ENCODE assay signal across 1 cellular context in the genomic region with DNA sequence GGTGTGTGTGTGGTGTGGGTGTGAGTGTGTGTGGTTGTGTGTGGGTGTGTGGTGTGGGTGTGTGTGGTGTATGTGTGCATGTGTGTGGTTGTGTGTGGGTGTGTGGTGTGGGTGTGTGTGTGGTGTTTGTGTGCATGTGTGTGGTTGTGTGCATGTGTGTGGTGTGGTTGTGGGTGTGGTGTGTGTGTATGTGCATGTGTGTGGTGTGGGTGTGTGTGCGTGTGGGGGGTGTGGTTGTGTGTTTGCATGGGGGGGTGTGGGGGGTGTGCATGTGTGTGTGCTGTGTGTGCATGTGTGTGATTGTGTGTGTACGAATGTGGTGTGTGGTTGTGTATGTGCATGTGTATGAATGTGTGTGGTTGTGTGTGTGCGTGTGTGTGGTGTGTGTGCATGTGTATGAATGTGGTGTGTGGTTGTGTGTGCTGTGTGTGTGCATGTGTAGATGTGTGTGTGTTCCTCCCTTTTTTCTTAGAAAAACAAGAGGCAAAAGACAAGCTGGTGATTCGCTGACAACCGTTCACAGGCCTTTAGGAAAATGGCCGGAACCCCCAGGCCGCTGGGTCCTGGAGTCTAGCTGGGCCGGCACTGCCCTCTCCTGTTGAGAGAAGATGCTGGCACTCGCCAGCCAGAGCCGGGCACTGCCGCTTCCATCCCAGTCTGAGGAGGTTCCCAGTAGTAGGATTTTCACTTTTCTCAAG.
TF ChIP-seq lines count a peak whose summit lies in the region.

No MANE protein-coding gene starts in this region.

TF ChIP-seq in HepG2, 621 proteins besides CTCF, POLR2A, EP300 and RAD21 (continued from another document):
- TF ChIP-seq, protein P1, sequence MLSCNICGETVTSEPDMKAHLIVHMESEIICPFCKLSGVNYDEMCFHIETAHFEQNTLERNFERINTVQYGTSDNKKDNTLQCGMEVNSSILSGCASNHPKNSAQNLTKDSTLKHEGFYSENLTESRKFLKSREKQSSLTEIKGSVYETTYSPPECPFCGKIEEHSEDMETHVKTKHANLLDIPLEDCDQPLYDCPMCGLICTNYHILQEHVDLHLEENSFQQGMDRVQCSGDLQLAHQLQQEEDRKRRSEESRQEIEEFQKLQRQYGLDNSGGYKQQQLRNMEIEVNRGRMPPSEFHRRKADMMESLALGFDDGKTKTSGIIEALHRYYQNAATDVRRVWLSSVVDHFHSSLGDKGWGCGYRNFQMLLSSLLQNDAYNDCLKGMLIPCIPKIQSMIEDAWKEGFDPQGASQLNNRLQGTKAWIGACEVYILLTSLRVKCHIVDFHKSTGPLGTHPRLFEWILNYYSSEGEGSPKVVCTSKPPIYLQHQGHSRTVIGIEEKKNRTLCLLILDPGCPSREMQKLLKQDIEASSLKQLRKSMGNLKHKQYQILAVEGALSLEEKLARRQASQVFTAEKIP (CRISPR knock-in tag; IDR thresholded peaks at IDR 0.05; ENCODE audit: borderline replicate concordance) = no peak
- TF ChIP-seq JUN (CRISPR knock-in tag; IDR thresholded peaks at IDR 0.05) (no peak), ESRRA (CRISPR knock-in tag; IDR thresholded peaks at IDR 0.05; ENCODE audit: low read depth) (no peak), HNRNPH1 (optimal IDR thresholded peaks at IDR 0.05; ENCODE audit: low read depth, low read length) (no peak), ZMYM4 (CRISPR knock-in tag; IDR thresholded peaks at IDR 0.05) (no peak), ZNF30 (CRISPR knock-in tag; IDR thresholded peaks at IDR 0.05) (no peak), KDM3A (CRISPR knock-in tag; IDR thresholded peaks at IDR 0.05; ENCODE audit: low read depth) (no peak), HOXA3 (CRISPR knock-in tag; IDR thresholded peaks at IDR 0.05) (0 out of 2 replicates have a peak, but pooled peaks have one; percentile 44), STAG1 (CRISPR knock-in tag; IDR thresholded peaks at IDR 0.05) (peak; percentile 97), HIVEP1 (CRISPR knock-in tag; IDR thresholded peaks at IDR 0.05) (no peak), SAP130 (CRISPR knock-in tag; IDR thresholded peaks at IDR 0.05; ENCODE audit: low read depth) (no peak), ZNF713 (CRISPR knock-in tag; IDR thresholded peaks at IDR 0.05) (no peak), ZNF773 (CRISPR knock-in tag; IDR thresholded peaks at IDR 0.05; ENCODE audit: borderline replicate concordance) (no peak), ZNF652 (CRISPR knock-in tag; IDR thresholded peaks at IDR 0.05; ENCODE audit: borderline replicate concordance, low read depth) (no peak), ARNT2 (CRISPR knock-in tag; IDR thresholded peaks at IDR 0.05; ENCODE audit: low read depth) (0 out of 2 replicates have a peak, but pooled peaks have one; percentile 20), ATF7 (IDR thresholded peaks at IDR 0.05) (no peak), ATF7 (CRISPR knock-in tag; IDR thresholded peaks at IDR 0.05) (0 out of 2 replicates have a peak, but pooled peaks have one; percentile 20), USF2 (IDR thresholded peaks at IDR 0.05; ENCODE audit: low read depth, low read length) (no peak), USF2 (CRISPR knock-in tag; IDR thresholded peaks at IDR 0.05; ENCODE audit: borderline replicate concordance) (no peak), ZNF772 (CRISPR knock-in tag; IDR thresholded peaks at IDR 0.05) (0 out of 2 replicates have a peak, but pooled peaks have one; percentile 38), ZSCAN31 (CRISPR knock-in tag; IDR thresholded peaks at IDR 0.05; ENCODE audit: low read depth) (no peak), ZFX (CRISPR knock-in tag; IDR thresholded peaks at IDR 0.05; ENCODE audit: low read depth) (peak; percentile 67), ZNF501 (CRISPR knock-in tag; IDR thresholded peaks at IDR 0.05) (peak; percentile 23; the same call in 1 of the 2 replicates), ZNF260 (CRISPR knock-in tag; IDR thresholded peaks at IDR 0.05; ENCODE audit: borderline replicate concordance, low read depth) (no peak), IRX3 (CRISPR knock-in tag; IDR thresholded peaks at IDR 0.05; ENCODE audit: borderline replicate concordance, low read depth) (no peak), ZXDC (CRISPR knock-in tag; IDR thresholded peaks at IDR 0.05) (no peak), MAFK (conservative IDR thresholded peaks at IDR 0.05 in 1 of 2, IDR thresholded peaks at IDR 0.05 in 1 of 2; ENCODE audit: low read length in 2 of 2) (no peak), ZNF232 (CRISPR knock-in tag; IDR thresholded peaks at IDR 0.05; ENCODE audit: borderline replicate concordance) (no peak), SRY (CRISPR knock-in tag; IDR thresholded peaks at IDR 0.05) (no peak)
- TF ChIP-seq, protein P2, sequence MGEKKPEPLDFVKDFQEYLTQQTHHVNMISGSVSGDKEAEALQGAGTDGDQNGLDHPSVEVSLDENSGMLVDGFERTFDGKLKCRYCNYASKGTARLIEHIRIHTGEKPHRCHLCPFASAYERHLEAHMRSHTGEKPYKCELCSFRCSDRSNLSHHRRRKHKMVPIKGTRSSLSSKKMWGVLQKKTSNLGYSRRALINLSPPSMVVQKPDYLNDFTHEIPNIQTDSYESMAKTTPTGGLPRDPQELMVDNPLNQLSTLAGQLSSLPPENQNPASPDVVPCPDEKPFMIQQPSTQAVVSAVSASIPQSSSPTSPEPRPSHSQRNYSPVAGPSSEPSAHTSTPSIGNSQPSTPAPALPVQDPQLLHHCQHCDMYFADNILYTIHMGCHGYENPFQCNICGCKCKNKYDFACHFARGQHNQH (CRISPR knock-in tag; IDR thresholded peaks at IDR 0.05) = 0 out of 2 replicates have a peak, but pooled peaks have one; percentile 43
- TF ChIP-seq, protein P3, sequence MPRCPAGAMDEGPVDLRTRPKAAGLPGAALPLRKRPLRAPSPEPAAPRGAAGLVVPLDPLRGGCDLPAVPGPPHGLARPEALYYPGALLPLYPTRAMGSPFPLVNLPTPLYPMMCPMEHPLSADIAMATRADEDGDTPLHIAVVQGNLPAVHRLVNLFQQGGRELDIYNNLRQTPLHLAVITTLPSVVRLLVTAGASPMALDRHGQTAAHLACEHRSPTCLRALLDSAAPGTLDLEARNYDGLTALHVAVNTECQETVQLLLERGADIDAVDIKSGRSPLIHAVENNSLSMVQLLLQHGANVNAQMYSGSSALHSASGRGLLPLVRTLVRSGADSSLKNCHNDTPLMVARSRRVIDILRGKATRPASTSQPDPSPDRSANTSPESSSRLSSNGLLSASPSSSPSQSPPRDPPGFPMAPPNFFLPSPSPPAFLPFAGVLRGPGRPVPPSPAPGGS (CRISPR knock-in tag; IDR thresholded peaks at IDR 0.05) = no peak
- TF ChIP-seq, protein P4, sequence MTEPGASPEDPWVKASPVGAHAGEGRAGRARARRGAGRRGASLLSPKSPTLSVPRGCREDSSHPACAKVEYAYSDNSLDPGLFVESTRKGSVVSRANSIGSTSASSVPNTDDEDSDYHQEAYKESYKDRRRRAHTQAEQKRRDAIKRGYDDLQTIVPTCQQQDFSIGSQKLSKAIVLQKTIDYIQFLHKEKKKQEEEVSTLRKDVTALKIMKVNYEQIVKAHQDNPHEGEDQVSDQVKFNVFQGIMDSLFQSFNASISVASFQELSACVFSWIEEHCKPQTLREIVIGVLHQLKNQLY (CRISPR knock-in tag; IDR thresholded peaks at IDR 0.05) = no peak
- TF ChIP-seq, protein P5, sequence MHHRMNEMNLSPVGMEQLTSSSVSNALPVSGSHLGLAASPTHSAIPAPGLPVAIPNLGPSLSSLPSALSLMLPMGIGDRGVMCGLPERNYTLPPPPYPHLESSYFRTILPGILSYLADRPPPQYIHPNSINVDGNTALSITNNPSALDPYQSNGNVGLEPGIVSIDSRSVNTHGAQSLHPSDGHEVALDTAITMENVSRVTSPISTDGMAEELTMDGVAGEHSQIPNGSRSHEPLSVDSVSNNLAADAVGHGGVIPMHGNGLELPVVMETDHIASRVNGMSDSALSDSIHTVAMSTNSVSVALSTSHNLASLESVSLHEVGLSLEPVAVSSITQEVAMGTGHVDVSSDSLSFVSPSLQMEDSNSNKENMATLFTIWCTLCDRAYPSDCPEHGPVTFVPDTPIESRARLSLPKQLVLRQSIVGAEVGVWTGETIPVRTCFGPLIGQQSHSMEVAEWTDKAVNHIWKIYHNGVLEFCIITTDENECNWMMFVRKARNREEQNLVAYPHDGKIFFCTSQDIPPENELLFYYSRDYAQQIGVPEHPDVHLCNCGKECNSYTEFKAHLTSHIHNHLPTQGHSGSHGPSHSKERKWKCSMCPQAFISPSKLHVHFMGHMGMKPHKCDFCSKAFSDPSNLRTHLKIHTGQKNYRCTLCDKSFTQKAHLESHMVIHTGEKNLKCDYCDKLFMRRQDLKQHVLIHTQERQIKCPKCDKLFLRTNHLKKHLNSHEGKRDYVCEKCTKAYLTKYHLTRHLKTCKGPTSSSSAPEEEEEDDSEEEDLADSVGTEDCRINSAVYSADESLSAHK (CRISPR knock-in tag; IDR thresholded peaks at IDR 0.05; ENCODE audit: borderline replicate concordance) = no peak
- TF ChIP-seq, protein P6, sequence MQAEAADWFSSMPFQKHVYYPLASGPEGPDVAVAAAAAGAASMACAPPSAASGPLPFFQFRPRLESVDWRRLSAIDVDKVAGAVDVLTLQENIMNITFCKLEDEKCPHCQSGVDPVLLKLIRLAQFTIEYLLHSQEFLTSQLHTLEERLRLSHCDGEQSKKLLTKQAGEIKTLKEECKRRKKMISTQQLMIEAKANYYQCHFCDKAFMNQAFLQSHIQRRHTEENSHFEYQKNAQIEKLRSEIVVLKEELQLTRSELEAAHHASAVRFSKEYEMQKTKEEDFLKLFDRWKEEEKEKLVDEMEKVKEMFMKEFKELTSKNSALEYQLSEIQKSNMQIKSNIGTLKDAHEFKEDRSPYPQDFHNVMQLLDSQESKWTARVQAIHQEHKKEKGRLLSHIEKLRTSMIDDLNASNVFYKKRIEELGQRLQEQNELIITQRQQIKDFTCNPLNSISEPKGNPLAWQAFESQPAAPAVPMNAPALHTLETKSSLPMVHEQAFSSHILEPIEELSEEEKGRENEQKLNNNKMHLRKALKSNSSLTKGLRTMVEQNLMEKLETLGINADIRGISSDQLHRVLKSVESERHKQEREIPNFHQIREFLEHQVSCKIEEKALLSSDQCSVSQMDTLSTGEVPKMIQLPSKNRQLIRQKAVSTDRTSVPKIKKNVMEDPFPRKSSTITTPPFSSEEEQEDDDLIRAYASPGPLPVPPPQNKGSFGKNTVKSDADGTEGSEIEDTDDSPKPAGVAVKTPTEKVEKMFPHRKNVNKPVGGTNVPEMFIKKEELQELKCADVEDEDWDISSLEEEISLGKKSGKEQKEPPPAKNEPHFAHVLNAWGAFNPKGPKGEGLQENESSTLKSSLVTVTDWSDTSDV (CRISPR knock-in tag; IDR thresholded peaks at IDR 0.05) = no peak
